In the genomic region with DNA sequence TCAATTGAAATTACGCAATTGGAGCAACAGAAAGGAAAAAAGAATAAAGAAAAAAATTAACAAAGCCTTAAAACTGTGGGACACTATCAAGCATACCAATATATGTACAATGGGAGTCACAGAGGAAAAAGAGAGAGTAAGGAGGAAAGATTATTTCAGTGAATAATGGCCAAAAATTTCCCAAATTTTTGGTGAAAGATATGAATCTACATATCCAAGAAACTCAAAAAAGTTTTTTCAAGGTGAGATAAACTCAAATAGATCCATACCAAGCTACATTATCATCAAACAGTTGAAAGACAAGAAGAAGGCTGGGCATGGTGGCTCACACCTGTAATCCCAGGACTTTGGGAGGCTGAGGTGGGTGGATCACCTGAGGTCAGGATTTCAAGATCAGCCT, we compare ENCODE assay signal across 25 cellular contexts.
"Had no signal": no experiment of that assay in that cellular context is flagged by ENCODE, and none has a peak within 500 bp of the region (broad histone marks: within the 10 kb centered on the region; RNA-seq: fewer than 3 reads in every experiment).

No MANE protein-coding gene starts in this region.

- H3K4me1 ChIP-seq: stomach, suprapubic skin, testis, thyroid gland, tibial artery, tibial nerve, transverse colon, upper lobe of left lung, upper lobe of right lung, vagina had no signal

- H3K4me3 ChIP-seq: stomach, suprapubic skin, testis, thoracic aorta, thyroid gland, tibial artery, tibial nerve, transverse colon, upper lobe of left lung, upper lobe of right lung, vagina had no signal

- H3K27ac ChIP-seq: stomach, suprapubic skin, testis, thoracic aorta, thyroid gland, tibial artery, tibial nerve, transverse colon, upper lobe of left lung, upper lobe of right lung, vagina had no signal

- DNase-seq: stimulated activated CD4-positive, alpha-beta T cell treated with anti-CD3 and anti-CD28 coated beads, Interleukin-2, amount 100 ng/mL, for 48 hours; stimulated activated CD4-positive, alpha-beta T cell treated with anti-CD3 and anti-CD28 coated beads, Interleukin-4, amount 100 ng/mL, for 1 hour; stimulated activated CD4-positive, alpha-beta T cell treated with anti-CD3 and anti-CD28 coated beads, Interleukin-4, amount 100 ng/mL, for 24 hours; stimulated activated CD4-positive, alpha-beta T cell treated with anti-CD3 and anti-CD28 coated beads, Interleukin-4, amount 100 ng/mL, for 4 hours; stimulated activated CD8-positive, alpha-beta memory T cell treated with anti-CD3 and anti-CD28 coated beads, Interleukin-4, amount 100 ng/mL, for 48 hours; stimulated activated naive B cell treated with anti-CD40 and anti-IgM and Interleukin-4, amounts not matched to agents 10 μg/mL and 1 μg/mL and 100 μg/mL, for 72 hours; stimulated activated naive CD4-positive, alpha-beta T cell; stimulated activated naive CD4-positive, alpha-beta T cell treated with Interleukin-2 at 50 U/mL for 16 hours; stimulated activated naive CD8-positive, alpha-beta T cell treated with anti-CD3 and anti-CD28 coated beads, Interleukin-15, amount 100 ng/mL, for 72 hours; stimulated activated naive CD8-positive, alpha-beta T cell treated with anti-CD3 and anti-CD28 coated beads, Interleukin-15, Interleukin-2, amounts not matched to agents 100 U/mL and 50 U/mL, for 24 hours; stomach; substantia nigra; testis; thyroid gland; transverse colon; upper lobe of left lung had no signal

- H3K9me3 ChIP-seq: testis, thyroid gland, upper lobe of right lung had no signal

- FAIRE-seq: urothelium cell line had no signal

- ATAC-seq: stimulated activated effector memory CD8-positive, alpha-beta T cell treated with anti-CD3 and anti-CD28 coated beads, Interleukin-12 subunit alpha, Interleukin-12 subunit beta, amount 100 ng/mL, for 72 hours; stimulated activated memory B cell treated with anti-CD40 and anti-IgM and Interleukin-4, amounts not matched to agents 10 μg/mL and 1 μg/mL and 100 μg/mL, for 72 hours; stimulated activated naive B cell treated with anti-CD40 and anti-IgM and Interleukin-4, amounts not matched to agents 10 μg/mL and 1 μg/mL and 100 μg/mL, for 72 hours; stimulated activated naive CD8-positive, alpha-beta T cell treated with anti-CD3 and anti-CD28 coated beads, Interleukin-15, amount 100 ng/mL, for 72 hours; stimulated activated naive CD8-positive, alpha-beta T cell treated with anti-CD3 and anti-CD28 coated beads, Interleukin-15, Interleukin-2, amounts not matched to agents 100 U/mL and 50 U/mL, for 24 hours; upper lobe of right lung had no signal

- H3K27me3 ChIP-seq: stomach, testis, thyroid gland, tibial nerve, upper lobe of left lung, upper lobe of right lung, vagina had no signal

- H3K36me3 ChIP-seq: stomach, suprapubic skin, thoracic aorta, thyroid gland, tibial artery, tibial nerve, transverse colon, upper lobe of left lung, upper lobe of right lung, vagina had no signal
